ENCODE assay signal across 8 cellular contexts in genomic region chr18:34978533-34978893, GRCh38.
DNase-seq lines count a peak whose midpoint lies in the region; ATAC-seq, FAIRE-seq and TF ChIP-seq lines count a peak whose summit lies in the region.

No MANE protein-coding gene starts in this region.

- H3K4me1 ChIP-seq in OCI-LY1 (ENCODE audit: insufficient read depth, low read length, severe bottlenecking) (peaks cover 19% of the 10 kb centered on the region), endothelial cell of umbilical vein (ENCODE audit: control insufficient read depth, extremely low read depth, insufficient read depth, low read length) (peaks cover 28% of the 10 kb centered on the region)

- no peak overlapping the region for H3K27ac ChIP-seq in OCI-LY1 (ENCODE audit: low read depth, low read length, poor library complexity, severe bottlenecking)
- H3K27ac ChIP-seq in endothelial cell of umbilical vein (ENCODE audit: insufficient read depth, low read depth, low read length) = peak overlapping the region; percentile 50

- CTCF ChIA-PET in Calu3 (lab: Charles Lee) (interaction anchor here (1.0 to 1.5 kb wide), 4 partner anchors 20 to 165 kb away, joined by 3 to 6 read pairs (median 4); no protein-coding TSS in a partner anchor), endothelial cell of umbilical vein (lab: Charles Lee) (interaction anchor here (0.6 to 1.1 kb wide), 9 partner anchors 10 to 401 kb away, joined by 3 to 5 read pairs (median 3); no protein-coding TSS in a partner anchor)

- peak overlapping the region; percentile 89 for H3K4me3 Mint-ChIP-seq in Calu3 (ENCODE audit: low read depth, unreplicated experiment)
- H3K4me3 Mint-ChIP-seq in osteocyte (ENCODE audit: unreplicated experiment) = peak overlapping the region; percentile 86

- no peak for TF ChIP-seq POLR2A in endothelial cell of umbilical vein (IDR thresholded peaks at IDR 0.05; ENCODE audit: low read depth, low read length)

- H3K9ac ChIP-seq in OCI-LY1 (ENCODE audit: low read length) = no peak overlapping the region
- H3K9ac ChIP-seq in endothelial cell of umbilical vein (replicated peaks; ENCODE audit: extremely low read depth, insufficient read depth, low read length) = peak overlapping the region; percentile 21

- H3K36me3 ChIP-seq in OCI-LY1 (ENCODE audit: insufficient read depth, low read length) = no peaks in the 10 kb centered on the region
- H3K36me3 ChIP-seq in endothelial cell of umbilical vein (ENCODE audit: control insufficient read depth in 2 of 2, extremely low read depth in 1 of 2, insufficient read depth in 2 of 2, low read length in 2 of 2) = no peaks in the 10 kb centered on the region

- no peaks in the 10 kb centered on the region for H3K9me3 Mint-ChIP-seq in Calu3 (ENCODE audit: low read depth, unreplicated experiment)
- H3K9me3 Mint-ChIP-seq in osteocyte (ENCODE audit: unreplicated experiment) = no peaks in the 10 kb centered on the region

- H3K36me3 Mint-ChIP-seq in Calu3 (ENCODE audit: insufficient read depth, unreplicated experiment) (peaks cover 43% of the 10 kb centered on the region), osteocyte (ENCODE audit: unreplicated experiment) (peaks cover 1% of the 10 kb centered on the region)

- H3K9me2 ChIP-seq in OCI-LY1 (ENCODE audit: low read depth, low read length) = no peaks in the 10 kb centered on the region

- H2AFZ ChIP-seq in OCI-LY1 (ENCODE audit: low read length) = no peak overlapping the region
- H2AFZ ChIP-seq in endothelial cell of umbilical vein (ENCODE audit: low read depth, low read length) = peak overlapping the region; percentile 96

- dilution Hi-C loops in endothelial cell of umbilical vein (cut with MboI; ENCODE audit: extremely low pct_ligation_motif_present, low sequenced_read_pairs) = no loop called here

- H3K9me1 ChIP-seq in endothelial cell of umbilical vein (replicated peaks; ENCODE audit: control insufficient read depth, extremely low read depth, insufficient read depth, low read length) = no peaks in the 10 kb centered on the region

- TF ChIP-seq CTCF in Calu3 (IDR thresholded peaks at IDR 0.05; ENCODE audit: unreplicated experiment) = no peak
- TF ChIP-seq CTCF in OCI-LY1 (IDR thresholded peaks at IDR 0.05; ENCODE audit: low read length) = no peak
- TF ChIP-seq CTCF in endothelial cell of umbilical vein (IDR thresholded peaks at IDR 0.05; ENCODE audit: extremely low read depth in 1 of 2, insufficient read depth in 1 of 2, low read depth in 1 of 2, low read length in 2 of 2) = no peak
- TF ChIP-seq CTCF in osteocyte (IDR thresholded peaks at IDR 0.05) = no peak

- POLR2A ChIA-PET in endothelial cell of umbilical vein (lab: Charles Lee) = interaction anchor here (1.0 kb wide), 1 partner anchor 8 kb away, joined by 3 read pairs; no protein-coding TSS in a partner anchor

- ATAC-seq in HG03378 (IDR thresholded peaks at IDR 0.05; ENCODE audit: unreplicated experiment) = no peak

- TSS peak; percentile 57 for BruUV-seq in Calu3 (replicated peaks; lab: Mats Ljungman, UMichigan)
- BruUV-seq in endothelial cell of umbilical vein (replicated peaks; lab: Mats Ljungman, UMichigan) = no TSS peak

- H3K27me3 Mint-ChIP-seq in Calu3 (ENCODE audit: unreplicated experiment) = no peaks in the 10 kb centered on the region
- peaks cover 14% of the 10 kb centered on the region for H3K27me3 Mint-ChIP-seq in osteocyte (ENCODE audit: unreplicated experiment)

- intact Hi-C loops in Calu3 (cut with micrococcal nuclease; ENCODE audit: unreplicated experiment) = no loop called here
- intact Hi-C loops in endothelial cell of umbilical vein (cut with micrococcal nuclease) = loop anchor here (1.0 to 10.0 kb wide), 3 partner anchors 64 to 384 kb away; no protein-coding TSS in a partner anchor

- H3K4me2 ChIP-seq in OCI-LY1 (ENCODE audit: low read length) = peak overlapping the region; percentile 97
- H3K4me2 ChIP-seq in endothelial cell of umbilical vein (ENCODE audit: insufficient read depth, low read length) = peak overlapping the region; percentile 94

- no peaks in the 10 kb centered on the region for H3F3A ChIP-seq in OCI-LY1 (ENCODE audit: insufficient read depth, low read length)

- peaks cover 36% of the 10 kb centered on the region for H3K4me1 Mint-ChIP-seq in Calu3 (ENCODE audit: low read depth, unreplicated experiment)
- H3K4me1 Mint-ChIP-seq in osteocyte (ENCODE audit: unreplicated experiment) = peaks cover 39% of the 10 kb centered on the region

- FAIRE-seq in endothelial cell of umbilical vein (lab: Jason Lieb, UNC) = no peak

- DNase-seq in Calu3 (no peak), endothelial cell of umbilical vein (ENCODE audit: low read depth, low spot score) (no peak), osteocyte (ENCODE audit: extremely low spot score, unreplicated experiment) (no peak), NCI-H226 (no peak), EL (no peak), iPS-NIHi11 (ENCODE audit: low spot score) (no peak)

- H3K9me3 ChIP-seq in OCI-LY1 (ENCODE audit: low read length) = no peaks in the 10 kb centered on the region
- H3K9me3 ChIP-seq in endothelial cell of umbilical vein (replicated peaks; ENCODE audit: control insufficient read depth, insufficient read depth, low read length) = no peaks in the 10 kb centered on the region

- H3K27ac Mint-ChIP-seq in Calu3 (ENCODE audit: unreplicated experiment) = peak overlapping the region; percentile 83
- H3K27ac Mint-ChIP-seq in osteocyte (ENCODE audit: unreplicated experiment) = peak overlapping the region; percentile 95

- no peaks in the 10 kb centered on the region for H4K20me1 ChIP-seq in OCI-LY1 (ENCODE audit: insufficient read depth, low read length)
- H4K20me1 ChIP-seq in endothelial cell of umbilical vein (replicated peaks; ENCODE audit: control insufficient read depth, extremely low read depth, insufficient read depth, low read length) = no peaks in the 10 kb centered on the region

- no peaks in the 10 kb centered on the region for H3K79me2 ChIP-seq in OCI-LY1 (ENCODE audit: insufficient read depth, low read length)
- no peaks in the 10 kb centered on the region for H3K79me2 ChIP-seq in endothelial cell of umbilical vein (ENCODE audit: control insufficient read depth, insufficient read depth, low read length)

- H3K27me3 ChIP-seq in OCI-LY1 (ENCODE audit: insufficient read depth, low read length) (0 out of 2 replicates have a peak, but pooled peaks cover 3% of the 10 kb centered on the region), endothelial cell of umbilical vein (ENCODE audit: control insufficient read depth in 2 of 2, insufficient read depth in 2 of 2, low read length in 2 of 2) (peaks cover 11 to 18% of the 10 kb centered on the region in 2 experiments)

- H3K4me3 ChIP-seq in OCI-LY1 (ENCODE audit: low read depth, low read length, poor library complexity, severe bottlenecking) (peak overlapping the region; percentile 89), endothelial cell of umbilical vein (replicated peaks in 1 of 3; ENCODE audit: insufficient read depth in 1 of 3, low read depth in 1 of 3, low read length in 3 of 3) (peak overlapping the region; percentile 19 to 82 (median 69))

TF ChIP-seq in endothelial cell of umbilical vein, 7 proteins besides CTCF, POLR2A, EP300 and RAD21:
- TF ChIP-seq POLR2AphosphoS5 (IDR thresholded peaks at IDR 0.05; ENCODE audit: insufficient read depth, low read depth, low read length) = no peak
